Comparison of ENCODE assay signal across 2 cellular contexts in genomic region chr20:59783020-59784010, GRCh38.
TF ChIP-seq lines count a peak whose summit lies in the region.

No MANE protein-coding gene starts in this region.

TF ChIP-seq in SK-N-SH treated with all-trans-retinoic acid at 6 μM for 48 hours, 23 proteins besides CTCF, POLR2A, EP300 and RAD21 (continued from another document):
- TF ChIP-seq POU6F1 (CRISPR knock-in tag; IDR thresholded peaks at IDR 0.05; ENCODE audit: borderline replicate concordance, low read depth) (no peak), BACH2 (CRISPR knock-in tag; IDR thresholded peaks at IDR 0.05; ENCODE audit: borderline replicate concordance) (no peak)

TF ChIP-seq in IMR-90, 13 proteins besides CTCF, POLR2A, EP300 and RAD21 (continued from another document):
- TF ChIP-seq RFX5 (IDR thresholded peaks at IDR 0.05; ENCODE audit: low read depth, low read length) = no peak
- no peak for TF ChIP-seq MAFK (IDR thresholded peaks at IDR 0.05; ENCODE audit: low read depth, low read length)
- TF ChIP-seq SMC3 (IDR thresholded peaks at IDR 0.05; ENCODE audit: low read depth, low read length) = peak; percentile 37; the same call in 1 of the 2 replicates
TF ChIP-seq in IMR-90: peak in this region for 1.
